ENCODE assay signal across 21 cellular contexts in genomic region chr4:35364321-35364870, GRCh38.
A peak's percentile ranks its signal among the peaks of the same experiment; 100 is the strongest.
DNase-seq lines count a peak whose midpoint lies in the region; ATAC-seq and TF ChIP-seq lines count a peak whose summit lies in the region.
"Had no signal": no experiment of that assay in that cellular context is flagged by ENCODE, and none has a peak within 500 bp of the region (broad histone marks: within the 10 kb centered on the region; RNA-seq: fewer than 3 reads in every experiment).

No MANE protein-coding gene starts in this region.

- no peak overlapping the region for H3K9ac ChIP-seq in HUES48 (ENCODE audit: low read depth, low read length)
- H3K9ac ChIP-seq: BLaER1, GM23248 had no signal

- CTCF ChIA-PET in WTC11 (lab: Charles Lee) = no interaction called here

- intact Hi-C loops in sciatic nerve (cut with DNase I) = no loop called here

- H3K36me3 Mint-ChIP-seq in WTC11 (peaks cover 16% of the 10 kb centered on the region), neural crest cell (ENCODE audit: low read depth) (peaks cover 6% of the 10 kb centered on the region)
- H3K36me3 Mint-ChIP-seq: CD4-positive, alpha-beta memory T cell; IgD-negative memory B cell had no signal

- TF ChIP-seq CTCF in WTC11 (IDR thresholded peaks at IDR 0.05) (no peak), neural crest cell (conservative IDR thresholded peaks at IDR 0.05) (no peak)

- H3K9me3 Mint-ChIP-seq in WTC11 (peaks cover 36% of the 10 kb centered on the region), neural crest cell (peaks cover 16% of the 10 kb centered on the region)

- ATAC-seq in WTC11 (peak; percentile 48), sciatic nerve (no peak), GM21526 (IDR thresholded peaks at IDR 0.05; ENCODE audit: low FRiP score, unreplicated experiment) (no peak), HG02623 (IDR thresholded peaks at IDR 0.05; ENCODE audit: unreplicated experiment) (no peak)
- ATAC-seq: HCT116, SK-N-SH treated with all-trans-retinoic acid at 6 μM for 48 hours had no signal

- H3K27me3 ChIP-seq in HUES48 (ENCODE audit: control insufficient read depth, insufficient read depth, low read length) = no peaks in the 10 kb centered on the region
- H3K27me3 ChIP-seq: BLaER1, Peyer's patch had no signal

- H3K4me1 Mint-ChIP-seq in WTC11 (peaks cover 9% of the 10 kb centered on the region), neural crest cell (peaks cover 7% of the 10 kb centered on the region)
- H3K4me1 Mint-ChIP-seq: CD4-positive, alpha-beta memory T cell; IgD-negative memory B cell had no signal

- no peak overlapping the region for H3K4me3 ChIP-seq in HUES48 (ENCODE audit: low read depth, low read length)
- H3K4me3 ChIP-seq: BLaER1, GM23248, Peyer's patch had no signal

- DNase-seq in WTC11 (ENCODE audit: low spot score) = no peak
- DNase-seq in neural crest cell (ENCODE audit: low read depth, low spot score) = no peak
- no peak for DNase-seq in ureter (ENCODE audit: low spot score)
- no peak for DNase-seq in sciatic nerve (ENCODE audit: low spot score)
- DNase-seq: Caco-2, DMS 273 treated with DMSO at 0.1 percent for 48 hours, DMS79 treated with DMSO at 0.1 percent for 48 hours, GM23248, MV-4-11, NCI-H1694 treated with DMSO at 0.1 percent for 48 hours, NCI-H2107, NCI-H510A, Peyer's patch had no signal

- peaks cover 8% of the 10 kb centered on the region; the same call in 1 of the 2 replicates for H3K4me1 ChIP-seq in HUES48 (ENCODE audit: control insufficient read depth, insufficient read depth, low read length)
- H3K4me1 ChIP-seq: BLaER1, Caco-2, Peyer's patch had no signal

- peaks cover 2% of the 10 kb centered on the region; the same call in 1 of the 2 replicates for H3K27me3 Mint-ChIP-seq in WTC11 (ENCODE audit: low read depth)
- H3K27me3 Mint-ChIP-seq in neural crest cell (ENCODE audit: low read depth) = no peaks in the 10 kb centered on the region
- H3K27me3 Mint-ChIP-seq: CD4-positive, alpha-beta memory T cell; IgD-negative memory B cell had no signal

- POLR2A ChIA-PET in WTC11 (lab: Charles Lee) = interaction anchor here (0.6 kb wide), 1 partner anchor 11 kb away, joined by 3 read pairs; no protein-coding TSS in a partner anchor

- no peaks in the 10 kb centered on the region for H3K36me3 ChIP-seq in HUES48 (ENCODE audit: control insufficient read depth, insufficient read depth, low read length)
- H3K36me3 ChIP-seq: BLaER1, Peyer's patch had no signal

- H3K27ac ChIP-seq in HUES48 (ENCODE audit: low read depth, low read length) = peak overlapping the region; percentile 0
- H3K27ac ChIP-seq: BLaER1, GM23248, Peyer's patch had no signal

- no peak overlapping the region for H3K27ac Mint-ChIP-seq in WTC11
- H3K27ac Mint-ChIP-seq in neural crest cell (ENCODE audit: unreplicated experiment) = peak overlapping the region; percentile 73
- H3K27ac Mint-ChIP-seq: CD4-positive, alpha-beta memory T cell; IgD-negative memory B cell had no signal

- H3K9me3 ChIP-seq in HUES48 (ENCODE audit: control insufficient read depth, insufficient read depth, low read length) = peaks cover 2% of the 10 kb centered on the region; the same call in 1 of the 2 replicates
- H3K9me3 ChIP-seq: BLaER1, Caco-2 had no signal

- H3K4me3 Mint-ChIP-seq in WTC11 (no peak overlapping the region), neural crest cell (no peak overlapping the region)
- H3K4me3 Mint-ChIP-seq: CD4-positive, alpha-beta memory T cell; IgD-negative memory B cell had no signal

TF ChIP-seq in WTC11, 78 proteins besides CTCF, POLR2A, EP300 and RAD21:
- TF ChIP-seq MAX (CRISPR knock-in tag; IDR thresholded peaks at IDR 0.05) = no peak
- no peak for TF ChIP-seq ZSCAN18 (CRISPR knock-in tag; IDR thresholded peaks at IDR 0.05)
- no peak for TF ChIP-seq NR2C2 (CRISPR knock-in tag; IDR thresholded peaks at IDR 0.05)
- no peak for TF ChIP-seq SMAD4 (CRISPR knock-in tag; IDR thresholded peaks at IDR 0.05)
- TF ChIP-seq FOXP4 (CRISPR knock-in tag; IDR thresholded peaks at IDR 0.05) = no peak
TF ChIP-seq in WTC11: peak in this region for 0.
